ENCODE assay signal across 8 cellular contexts in genomic region chr2:174681983-174682577, GRCh38.
DNase-seq lines count a peak whose midpoint lies in the region; ATAC-seq and TF ChIP-seq lines count a peak whose summit lies in the region.

No MANE protein-coding gene starts in this region.

- CTCF ChIA-PET in SK-N-SH (lab: Yijun Ruan, JAX): interaction anchor here (0.6 to 3.8 kb wide), 12 partner anchors 9 to 270 kb away, joined by 3 to 22 read pairs (median 4); no protein-coding TSS in a partner anchor

- no peaks in the 10 kb centered on the region for H3K27me3 ChIP-seq in SK-N-SH (ENCODE audit: insufficient read depth)

- H3K36me3 ChIP-seq in SK-N-SH (replicated peaks in 1 of 2; ENCODE audit: control insufficient read depth in 1 of 2, insufficient read depth in 2 of 2, low read length in 1 of 2): peaks cover 9 to 13% of the 10 kb centered on the region in 2 experiments

- no peaks in the 10 kb centered on the region for H3K9me2 ChIP-seq in SK-N-SH

- H3K4me3 ChIP-seq in SK-N-SH (ENCODE audit: low read depth in 2 of 2, low read length in 1 of 2): peak overlapping the region; percentile 89 to 93
- H3K4me3 ChIP-seq in astrocyte of the cerebellum (ENCODE audit: low read depth, low read length): peak overlapping the region; percentile 65

- in situ Hi-C loops in astrocyte of the cerebellum (cut with HindIII; ENCODE audit: low sequenced_read_pairs): no loop called here

- TF ChIP-seq CTCF in SK-N-SH (IDR thresholded peaks at IDR 0.05): no peak
- no peak for TF ChIP-seq CTCF in astrocyte of the cerebellum (IDR thresholded peaks at IDR 0.05; ENCODE audit: low read depth, low read length, missing control alignments)

- H2AFZ ChIP-seq in SK-N-SH (ENCODE audit: low read depth): peak overlapping the region; percentile 81; the same call in 1 of the 2 replicates

- H3F3A ChIP-seq in SK-N-SH (replicated peaks; ENCODE audit: insufficient read depth): peaks cover 8% of the 10 kb centered on the region

- peak overlapping the region; percentile 83 for H3K4me2 ChIP-seq in SK-N-SH

- no peak for TF ChIP-seq RAD21 in SK-N-SH (IDR thresholded peaks at IDR 0.05; ENCODE audit: low read length)

- WGBS in SK-N-SH (ENCODE audit: low lambda C conversion rate): 0% methylated on average over 7 of the region's 53 CpGs

- POLR2A ChIA-PET in SK-N-SH (lab: Yijun Ruan, JAX): interaction anchor here (1.0 to 2.8 kb wide), 6 partner anchors 9 to 146 kb away, joined by 3 to 13 read pairs (median 4); no protein-coding TSS in a partner anchor

- TF ChIP-seq EP300 in SK-N-SH (IDR thresholded peaks at IDR 0.05; ENCODE audit: borderline replicate concordance in 1 of 2, low read depth in 1 of 2, low read length in 1 of 2): no peak

- H3K4me1 ChIP-seq in SK-N-SH (ENCODE audit: control insufficient read depth in 1 of 2, insufficient read depth in 2 of 2, low read depth in 1 of 2, low read length in 1 of 2): peaks cover 6 to 45% of the 10 kb centered on the region in 2 experiments; a peak in 2 of 4 replicates

- H3K9me3 ChIP-seq in SK-N-SH: no peaks in the 10 kb centered on the region

- peak overlapping the region; percentile 72 to 89 for H3K27ac ChIP-seq in SK-N-SH (ENCODE audit: low read depth in 2 of 2, low read length in 1 of 2)

- H4K20me1 ChIP-seq in SK-N-SH (ENCODE audit: insufficient read depth): peaks cover 10% of the 10 kb centered on the region

- peak overlapping the region; percentile 88 for H3K9ac ChIP-seq in SK-N-SH

- DNase-seq in NCI-H2196 (lab: John Stamatoyannopoulos, UW; ENCODE audit: unreplicated experiment) (peak; percentile 17), NCI-H2196 treated with DMSO at 0.1 percent for 48 hours (lab: John Stamatoyannopoulos, UW; ENCODE audit: unreplicated experiment) (no peak), SK-N-SH (peak; percentile 80), astrocyte of the cerebellum (ENCODE audit: low read depth) (no peak), iPS-NIHi11 (ENCODE audit: low spot score) (peak; percentile 66), Ammon's horn (ENCODE audit: low spot score) (no peak)
- DNase-seq in stimulated activated CD4-positive, alpha-beta T cell treated with anti-CD3 and anti-CD28 coated beads, Interleukin-15, amount 100 ng/mL, for 24 hours: peak; percentile 62

- peaks cover 55% of the 10 kb centered on the region for H3K79me2 ChIP-seq in SK-N-SH (ENCODE audit: insufficient read depth)

- ATAC-seq in HG02938 (IDR thresholded peaks at IDR 0.05; ENCODE audit: unreplicated experiment): peak; percentile 44

TF ChIP-seq in SK-N-SH, 30 proteins besides CTCF, POLR2A, EP300 and RAD21:
- TF ChIP-seq CHD2 (IDR thresholded peaks at IDR 0.05; ENCODE audit: low read length, partially characterized antibody) (no peak), USF2 (IDR thresholded peaks at IDR 0.05; ENCODE audit: borderline replicate concordance, low read depth, low read length) (no peak), ZBTB33 (IDR thresholded peaks at IDR 0.05; ENCODE audit: borderline replicate concordance, low read depth) (no peak), TCF12 (IDR thresholded peaks at IDR 0.05) (no peak), FOXJ3 (CRISPR knock-in tag; IDR thresholded peaks at IDR 0.05) (no peak), RCOR1 (IDR thresholded peaks at IDR 0.05; ENCODE audit: low read length) (no peak), TAF1 (IDR thresholded peaks at IDR 0.05; ENCODE audit: borderline replicate concordance, low read depth, low read length) (peak; percentile 12; the same call in 1 of the 2 replicates), PBX3 (IDR thresholded peaks at IDR 0.05) (0 out of 2 replicates have a peak, but pooled peaks have one; percentile 12)

Comparison
In these comparisons a context has a peak if more than half of its experiments do, and no peak if none do; other contexts are left out.
1. DNase-seq: peak in NCI-H2196 (single experiment), SK-N-SH (single experiment), iPS-NIHi11 (single experiment) and stimulated activated CD4-positive, alpha-beta T cell treated with anti-CD3 and anti-CD28 coated beads, Interleukin-15, amount 100 ng/mL, for 24 hours (single experiment); none in NCI-H2196 treated with DMSO at 0.1 percent for 48 hours (single experiment), astrocyte of the cerebellum (single experiment) and Ammon's horn (single experiment).